8 cellular contexts compared by ENCODE assay signal in genomic region chr1:74578101-74578500, GRCh38.
"Had no signal": no experiment of that assay in that cellular context is flagged by ENCODE, and none has a peak within 500 bp of the region (broad histone marks: within the 10 kb centered on the region; RNA-seq: fewer than 3 reads in every experiment).

No MANE protein-coding gene starts in this region.

- DNase-seq: GDM1, GF-D8 had no signal

- FAIRE-seq: G401.6, GM12878, GM12891, GM12892, GM18507, GM19239 had no signal

- H3K4me3 ChIP-seq: GM12878 had no signal

- ATAC-seq: GM12878 had no signal
